9 cellular contexts compared by ENCODE assay signal in genomic region chr7:50783304-50783703, GRCh38.
DNase-seq lines count a peak whose midpoint lies in the region; ATAC-seq and TF ChIP-seq lines count a peak whose summit lies in the region.
"Had no signal": no experiment of that assay in that cellular context is flagged by ENCODE, and none has a peak within 500 bp of the region (broad histone marks: within the 10 kb centered on the region; RNA-seq: fewer than 3 reads in every experiment).

No MANE protein-coding gene starts in this region.

- H3K27ac ChIP-seq in BLaER1, result no peak overlapping the region
- H3K27ac ChIP-seq in WERI-Rb-1, result no peak overlapping the region
- H3K27ac ChIP-seq: neutrophil had no signal

- H3K4me3 Mint-ChIP-seq in central memory CD8-positive, alpha-beta T cell, result peak overlapping the region; percentile 49
- H3K4me3 Mint-ChIP-seq in nephron progenitor cell, result peak overlapping the region; percentile 74

- H4K20me1 ChIP-seq in BLaER1, result peaks cover 100% of the 10 kb centered on the region

- H3K9me3 ChIP-seq in BLaER1, result peaks cover 42% of the 10 kb centered on the region
- no peaks in the 10 kb centered on the region for H3K9me3 ChIP-seq in WERI-Rb-1 (ENCODE audit: severe bottlenecking)
- H3K9me3 ChIP-seq: neutrophil had no signal

- H3K9ac ChIP-seq in BLaER1, result no peak overlapping the region

- ATAC-seq in central memory CD8-positive, alpha-beta T cell (replicated peaks; ENCODE audit: extremely low read depth, poor library complexity, severe bottlenecking), result no peak
- ATAC-seq in GM19397 (IDR thresholded peaks at IDR 0.05; ENCODE audit: unreplicated experiment), result no peak

- peaks cover 83% of the 10 kb centered on the region for H3K27me3 Mint-ChIP-seq in central memory CD8-positive, alpha-beta T cell
- peaks cover 32% of the 10 kb centered on the region for H3K27me3 Mint-ChIP-seq in nephron progenitor cell (ENCODE audit: low read depth, poor library complexity)

- H3K36me3 Mint-ChIP-seq in central memory CD8-positive, alpha-beta T cell (ENCODE audit: insufficient read depth), result no peaks in the 10 kb centered on the region
- peaks cover 66% of the 10 kb centered on the region for H3K36me3 Mint-ChIP-seq in nephron progenitor cell (ENCODE audit: low read depth)

- H3K36me3 ChIP-seq in BLaER1, result peaks cover 48% of the 10 kb centered on the region
- no peaks in the 10 kb centered on the region for H3K36me3 ChIP-seq in WERI-Rb-1
- H3K36me3 ChIP-seq: neutrophil had no signal

- H3K4me1 Mint-ChIP-seq in central memory CD8-positive, alpha-beta T cell, result peaks cover 9% of the 10 kb centered on the region
- H3K4me1 Mint-ChIP-seq in nephron progenitor cell, result peaks cover 10% of the 10 kb centered on the region

- no peaks in the 10 kb centered on the region for H3K27me3 ChIP-seq in BLaER1
- H3K27me3 ChIP-seq in WERI-Rb-1 (ENCODE audit: insufficient read depth, low read depth, severe bottlenecking), result peaks cover 48% of the 10 kb centered on the region

- peaks cover 40% of the 10 kb centered on the region for H3K4me1 ChIP-seq in BLaER1

- H3K4me2 ChIP-seq in BLaER1, result peak overlapping the region; percentile 76

- H3K27ac Mint-ChIP-seq in central memory CD8-positive, alpha-beta T cell (ENCODE audit: low read depth), result no peak overlapping the region
- H3K27ac Mint-ChIP-seq in nephron progenitor cell, result no peak overlapping the region

- H3K4me3 ChIP-seq in BLaER1 (peak overlapping the region; percentile 71), HFF-Myc (replicated peaks; ENCODE audit: low read depth, low read length) (peak overlapping the region; percentile 47), WERI-Rb-1 (ENCODE audit: low read depth, low read length) (no peak overlapping the region)

- DNase-seq in HFF-Myc (ENCODE audit: extremely low read depth, low read depth) (no peak), nephron progenitor cell (no peak), EL (no peak), WERI-Rb-1 (no peak), GM19238 (ENCODE audit: insufficient read length, low spot score) (no peak)
- no peak for DNase-seq in central memory CD8-positive, alpha-beta T cell (ENCODE audit: low spot score in 2 of 2)

- TF ChIP-seq CTCF in HFF-Myc (IDR thresholded peaks at IDR 0.05; ENCODE audit: low read depth, low read length, missing control alignments) (no peak), nephron progenitor cell (IDR thresholded peaks at IDR 0.05) (no peak), WERI-Rb-1 (IDR thresholded peaks at IDR 0.05; ENCODE audit: low read depth, low read length) (no peak)

- no peaks in the 10 kb centered on the region for H3K9me3 Mint-ChIP-seq in central memory CD8-positive, alpha-beta T cell
- peaks cover 35% of the 10 kb centered on the region for H3K9me3 Mint-ChIP-seq in nephron progenitor cell
